21 cellular contexts compared by ENCODE assay signal in genomic region chr19:20365146-20365545, GRCh38.
"Had no signal": no experiment of that assay in that cellular context is flagged by ENCODE, and none has a peak within 500 bp of the region (broad histone marks: within the 10 kb centered on the region; RNA-seq: fewer than 3 reads in every experiment).

No MANE protein-coding gene starts in this region.

- H3K27me3 Mint-ChIP-seq: activated naive CD8-positive, alpha-beta T cell treated with anti-CD3 and anti-CD28 coated beads for 36 hours; stimulated activated naive CD8-positive, alpha-beta T cell treated with anti-CD3 and anti-CD28 coated beads, Interleukin-15, amount 100 ng/mL, for 72 hours had no signal

- H3K4me3 Mint-ChIP-seq: activated naive CD8-positive, alpha-beta T cell treated with anti-CD3 and anti-CD28 coated beads for 36 hours; activated T-cell treated with anti-CD3 and anti-CD28 coated beads, Interleukin-2, amount 50 U/mL, for 4 hours; memory B cell; naive thymus-derived CD8-positive, alpha-beta T cell; stimulated activated naive CD8-positive, alpha-beta T cell treated with anti-CD3 and anti-CD28 coated beads, Interleukin-15, amount 100 ng/mL, for 72 hours; WTC11 had no signal

- DNase-seq: activated CD4-positive, alpha-beta T cell treated with anti-CD3 and anti-CD28 coated beads, Interleukin-2, amount 50 U/mL, for 48 hours; activated CD8-positive, alpha-beta memory T cell treated with anti-CD3 and anti-CD28 coated beads, Interleukin-2, amount 50 U/mL, for 48 hours; activated naive CD4-positive, alpha-beta T cell treated with Interleukin-2 at 50 U/mL for 16 hours; activated naive CD8-positive, alpha-beta T cell treated with anti-CD3 and anti-CD28 coated beads for 36 hours; activated T-cell treated with anti-CD3 and anti-CD28 coated beads, Interleukin-2, amount 50 U/mL, for 4 hours; amniotic stem cell; cortex of kidney; hippocampal formation; left colon; naive thymus-derived CD8-positive, alpha-beta T cell; stimulated activated CD4-positive, alpha-beta T cell treated with anti-CD3 and anti-CD28 coated beads, Interleukin-1b, Interleukin-23, amount 100 ng/mL, for 48 hours; stimulated activated naive CD8-positive, alpha-beta T cell treated with anti-CD3 and anti-CD28 coated beads, Interleukin-15, amount 100 ng/mL, for 72 hours; T-helper 9 cell had no signal

- H3K27ac Mint-ChIP-seq: activated naive CD8-positive, alpha-beta T cell treated with anti-CD3 and anti-CD28 coated beads for 36 hours; memory B cell; naive thymus-derived CD8-positive, alpha-beta T cell; stimulated activated naive CD8-positive, alpha-beta T cell treated with anti-CD3 and anti-CD28 coated beads, Interleukin-15, amount 100 ng/mL, for 72 hours; WTC11 had no signal

- H3K9me3 ChIP-seq: prostate gland, right atrium auricular region had no signal

- H3K4me3 ChIP-seq: prostate gland, right atrium auricular region, tibial nerve had no signal

- H3K27me3 ChIP-seq: right atrium auricular region, tibial nerve had no signal

- ATAC-seq: activated T-cell treated with anti-CD3 and anti-CD28 coated beads, Interleukin-2, amount 50 U/mL, for 4 hours; left colon; naive thymus-derived CD8-positive, alpha-beta T cell; stimulated activated naive CD8-positive, alpha-beta T cell treated with anti-CD3 and anti-CD28 coated beads, Interleukin-15, amount 100 ng/mL, for 72 hours; WTC11 had no signal

- FAIRE-seq: islet of Langerhans, urothelium cell line had no signal

- H3K27ac ChIP-seq: epithelial cell of prostate, prostate gland, right atrium auricular region, tibial nerve had no signal

- H3K9me3 Mint-ChIP-seq: WTC11 had no signal

- H3K4me1 Mint-ChIP-seq: memory B cell; stimulated activated naive CD8-positive, alpha-beta T cell treated with anti-CD3 and anti-CD28 coated beads, Interleukin-15, amount 100 ng/mL, for 72 hours had no signal

- H3K36me3 ChIP-seq: prostate gland, right atrium auricular region, tibial nerve had no signal

- H3K4me1 ChIP-seq: prostate gland, right atrium auricular region, tibial nerve had no signal
